In genomic region chr3:60017631-60018030, GRCh38 we compare ENCODE assay signal across 8 cellular contexts.
DNase-seq lines count a peak whose midpoint lies in the region; ATAC-seq lines count a peak whose summit lies in the region.

No MANE protein-coding gene starts in this region.

- CTCF ChIA-PET in activated naive CD4-positive, alpha-beta T cell treated with anti-CD3 and anti-CD28 coated beads for 36 hours (lab: Charles Lee) = interaction anchor here (0.8 to 1.5 kb wide), 4 partner anchors 8 to 571 kb away, joined by 3 to 5 read pairs (median 4); no protein-coding TSS in a partner anchor

- H3K9me3 Mint-ChIP-seq in activated naive CD4-positive, alpha-beta T cell treated with anti-CD3 and anti-CD28 coated beads for 36 hours = peaks cover 3% of the 10 kb centered on the region

- no peak overlapping the region for H3K27ac ChIP-seq in caudate nucleus (ENCODE audit: low read depth, low read length)

- intact Hi-C loops in activated naive CD4-positive, alpha-beta T cell treated with anti-CD3 and anti-CD28 coated beads for 36 hours (cut with micrococcal nuclease) = loop anchor here (1.0 to 10.0 kb wide), 15 partner anchors 7 to 1507 kb away; no protein-coding TSS in a partner anchor

- H3K4me1 Mint-ChIP-seq in activated naive CD4-positive, alpha-beta T cell treated with anti-CD3 and anti-CD28 coated beads for 36 hours (ENCODE audit: low read depth) = peaks cover 82% of the 10 kb centered on the region

- DNase-seq in OCI-M1 (lab: John Stamatoyannopoulos, UW) = peak; percentile 16
- peak; percentile 86 for DNase-seq in activated naive CD4-positive, alpha-beta T cell treated with anti-CD3 and anti-CD28 coated beads for 36 hours
- peak; percentile 78 for DNase-seq in stimulated activated CD4-positive, alpha-beta T cell treated with anti-CD3 and anti-CD28 coated beads, Interleukin-1b, Interleukin-23, amount 100 ng/mL, for 48 hours
- no peak for DNase-seq in caudate nucleus (lab: John Stamatoyannopoulos, UW)
- DNase-seq in NK-92 treated with Interleukin-12 subunit alpha and Interleukin-12 subunit beta, amount 100 ng/mL, for 24 hours (lab: John Stamatoyannopoulos, UW) = no peak

- peaks cover 30% of the 10 kb centered on the region for H3K36me3 Mint-ChIP-seq in activated naive CD4-positive, alpha-beta T cell treated with anti-CD3 and anti-CD28 coated beads for 36 hours (ENCODE audit: low read depth)

- no peaks in the 10 kb centered on the region for H3K27me3 Mint-ChIP-seq in activated naive CD4-positive, alpha-beta T cell treated with anti-CD3 and anti-CD28 coated beads for 36 hours (ENCODE audit: low read depth)

- peak overlapping the region; percentile 100 for H3K27ac Mint-ChIP-seq in activated naive CD4-positive, alpha-beta T cell treated with anti-CD3 and anti-CD28 coated beads for 36 hours

- peak; percentile 50 for ATAC-seq in GM19463 (IDR thresholded peaks at IDR 0.05; ENCODE audit: unreplicated experiment)
- no peak for ATAC-seq in HG03159 (IDR thresholded peaks at IDR 0.05; ENCODE audit: unreplicated experiment)
- ATAC-seq in GM21367 (IDR thresholded peaks at IDR 0.05; ENCODE audit: unreplicated experiment) = no peak

- peak overlapping the region; percentile 74 for H3K4me3 Mint-ChIP-seq in activated naive CD4-positive, alpha-beta T cell treated with anti-CD3 and anti-CD28 coated beads for 36 hours

Comparison
In these comparisons a context has a peak if more than half of its experiments do, and no peak if none do; other contexts are left out.
1. DNase-seq: peak in OCI-M1 (single experiment), activated naive CD4-positive, alpha-beta T cell treated with anti-CD3 and anti-CD28 coated beads for 36 hours (single experiment) and stimulated activated CD4-positive, alpha-beta T cell treated with anti-CD3 and anti-CD28 coated beads, Interleukin-1b, Interleukin-23, amount 100 ng/mL, for 48 hours (single experiment); none in caudate nucleus (0 of 61) and NK-92 treated with Interleukin-12 subunit alpha and Interleukin-12 subunit beta, amount 100 ng/mL, for 24 hours (single experiment).